8 cellular contexts compared by ENCODE assay signal in the genomic region with DNA sequence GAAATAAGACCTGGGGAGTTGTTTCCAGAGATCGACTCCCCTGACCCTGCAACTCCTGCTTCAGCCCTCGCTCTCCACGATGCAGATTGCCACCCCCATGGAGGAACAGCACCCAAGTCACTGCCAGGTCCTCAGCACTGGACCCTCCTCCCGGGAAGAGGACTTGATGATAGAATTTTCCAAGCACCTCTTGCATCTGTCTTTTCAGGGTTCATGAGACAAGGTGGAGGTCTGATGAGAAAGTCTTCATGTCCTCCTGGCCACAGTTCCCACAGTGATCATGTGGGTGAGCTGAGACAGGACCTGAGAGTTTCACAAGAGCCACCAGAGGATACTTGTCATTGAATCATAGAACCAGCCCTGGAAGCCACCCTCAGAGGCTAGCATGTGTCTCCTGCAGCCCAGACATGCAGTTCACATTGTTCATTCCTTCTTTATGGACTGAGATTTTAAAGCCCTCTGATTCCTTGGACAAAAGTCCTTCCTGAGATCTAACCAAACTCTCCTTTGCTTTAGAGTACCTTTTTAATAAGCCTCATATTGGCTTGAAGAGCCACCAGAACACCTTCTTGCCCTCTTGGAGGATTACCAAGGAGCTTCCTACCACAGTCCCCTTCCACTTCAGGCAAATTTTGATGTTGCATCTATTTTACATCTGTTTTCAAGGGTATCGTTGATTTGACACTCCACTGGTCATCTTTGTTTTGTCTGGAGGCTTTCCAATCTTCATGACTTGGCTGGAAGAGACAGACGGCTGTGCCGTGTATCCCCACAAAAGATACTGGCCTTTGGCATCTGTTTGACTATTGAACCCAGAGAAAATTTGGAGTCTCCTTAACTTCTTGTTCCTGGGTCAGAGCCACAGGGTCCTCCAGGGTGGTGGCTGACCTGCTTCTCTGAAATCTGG.
A peak's percentile ranks its signal among the peaks of the same experiment; 100 is the strongest.
DNase-seq lines count a peak whose midpoint lies in the region; ATAC-seq and FAIRE-seq lines count a peak whose summit lies in the region.
"Had no signal": no experiment of that assay in that cellular context is flagged by ENCODE, and none has a peak within 500 bp of the region (broad histone marks: within the 10 kb centered on the region; RNA-seq: fewer than 3 reads in every experiment).

No MANE protein-coding gene starts in this region.

- H2AK5ac ChIP-seq in trophoblast cell (ENCODE audit: low read length), result no peak overlapping the region

- H2BK5ac ChIP-seq in trophoblast cell (ENCODE audit: low read depth, low read length, poor library complexity), result no peak overlapping the region

- no peak overlapping the region for H3K9ac ChIP-seq in trophoblast cell (ENCODE audit: low read length)

- no peak overlapping the region for H4K12ac ChIP-seq in trophoblast cell (ENCODE audit: low read depth, low read length)

- H3K9me3 ChIP-seq in trophoblast cell (ENCODE audit: insufficient read depth, low read depth, low read length), result no peaks in the 10 kb centered on the region

- no peak overlapping the region for H3K18ac ChIP-seq in trophoblast cell (ENCODE audit: low read length)

- DNase-seq in GM19239 (ENCODE audit: insufficient read length, low spot score) (peak; percentile 53), MV-4-11 (lab: John Stamatoyannopoulos, UW) (peak; percentile 63), trophoblast cell (no peak), NCI-H146 (lab: John Stamatoyannopoulos, UW) (no peak), NCI-H82 (lab: John Stamatoyannopoulos, UW) (no peak)
- DNase-seq in stimulated activated CD4-positive, alpha-beta T cell treated with anti-CD3 and anti-CD28 coated beads, Interleukin-4, amount 100 ng/mL, for 1 hour, result no peak
- DNase-seq: NCI-H524 treated with DMSO at 0.1 percent for 48 hours had no signal

- no peak overlapping the region for H2BK12ac ChIP-seq in trophoblast cell (ENCODE audit: low read length)

- peaks cover 9 to 15% of the 10 kb centered on the region in 2 experiments for H3K4me1 ChIP-seq in trophoblast cell (ENCODE audit: control insufficient read depth in 1 of 2, insufficient read depth in 2 of 2, low read length in 2 of 2)

- no peak overlapping the region for H3K4me2 ChIP-seq in trophoblast cell (ENCODE audit: low read length)

- peak; percentile 90 for FAIRE-seq in GM19239 (lab: Jason Lieb, UNC)

- ATAC-seq in HG02759 (IDR thresholded peaks at IDR 0.05; ENCODE audit: unreplicated experiment), result peak; percentile 66

- H3K36me3 ChIP-seq in trophoblast cell (ENCODE audit: control insufficient read depth in 1 of 2, insufficient read depth in 2 of 2, low read length in 2 of 2), result no peaks in the 10 kb centered on the region

- H3K4me3 ChIP-seq in trophoblast cell (ENCODE audit: low read depth, low read length), result no peak overlapping the region

- H4K8ac ChIP-seq in trophoblast cell (ENCODE audit: low read depth, low read length), result no peak overlapping the region

- H2AFZ ChIP-seq in trophoblast cell (ENCODE audit: insufficient read depth, low read length, poor library complexity), result no peak overlapping the region

- WGBS in trophoblast cell (ENCODE audit: extremely low coverage, insufficient coverage, insufficient read length), result no CpG with 5 or more reads among the region's 7 CpGs

- peaks cover 4% of the 10 kb centered on the region for H3K79me1 ChIP-seq in trophoblast cell (ENCODE audit: low read length)

- no peak overlapping the region for H3K14ac ChIP-seq in trophoblast cell (ENCODE audit: low read length)

- no peak overlapping the region for H3K23ac ChIP-seq in trophoblast cell (ENCODE audit: low read length)

- H4K91ac ChIP-seq in trophoblast cell (ENCODE audit: low read depth, low read length), result no peak overlapping the region

- H3K27ac ChIP-seq in trophoblast cell (ENCODE audit: low read depth, low read length), result no peak overlapping the region

- no peak overlapping the region for H3K4ac ChIP-seq in trophoblast cell (ENCODE audit: low read depth, low read length)

- no peaks in the 10 kb centered on the region for H3K27me3 ChIP-seq in trophoblast cell (ENCODE audit: insufficient read depth, low read length)

- peak overlapping the region; percentile 7 for H2BK120ac ChIP-seq in trophoblast cell (ENCODE audit: insufficient read depth, low read length, poor library complexity)

- H3K79me2 ChIP-seq in trophoblast cell (ENCODE audit: control insufficient read depth, insufficient read depth, low read length, poor library complexity), result no peaks in the 10 kb centered on the region

Comparison
In these comparisons a context has a peak if more than half of its experiments do, and no peak if none do; other contexts are left out.
1. DNase-seq: peak in GM19239 (single experiment) and MV-4-11 (single experiment); none in trophoblast cell (0 of 2), NCI-H146 (single experiment), stimulated activated CD4-positive, alpha-beta T cell treated with anti-CD3 and anti-CD28 coated beads, Interleukin-4, amount 100 ng/mL, for 1 hour (single experiment) and NCI-H82 (single experiment).